In the genomic region with DNA sequence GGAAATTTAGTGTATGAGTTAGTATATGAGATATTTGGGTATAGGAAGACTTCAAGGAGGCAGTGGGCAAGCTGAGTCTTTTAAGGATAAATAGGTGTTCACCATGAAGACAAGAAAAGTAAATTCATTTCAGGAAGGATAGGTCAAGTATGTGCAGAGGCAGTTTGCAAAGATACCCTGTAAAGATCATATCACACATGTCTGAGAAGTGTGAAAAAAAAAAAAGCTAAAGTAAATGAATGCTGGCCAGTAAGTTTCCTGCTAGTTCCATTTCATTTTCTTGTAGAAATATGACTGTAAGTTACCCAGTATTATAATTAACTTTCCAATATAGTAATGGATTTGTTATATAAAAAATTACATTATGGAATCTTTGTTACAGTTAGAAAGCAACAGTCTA, we compare ENCODE assay signal across 8 cellular contexts.
"Had no signal": no experiment of that assay in that cellular context is flagged by ENCODE, and none has a peak within 500 bp of the region (broad histone marks: within the 10 kb centered on the region; RNA-seq: fewer than 3 reads in every experiment).

No MANE protein-coding gene starts in this region.

- H3K27ac Mint-ChIP-seq: activated naive CD4-positive, alpha-beta T cell treated with anti-CD3 and anti-CD28 coated beads, Interleukin-2, amount 10 ng/mL, durations not matched to agents 7 days and 5 days had no signal

- H3K27me3 Mint-ChIP-seq: activated naive CD4-positive, alpha-beta T cell treated with anti-CD3 and anti-CD28 coated beads, Interleukin-2, amount 10 ng/mL, durations not matched to agents 7 days and 5 days had no signal

- H3K9me3 Mint-ChIP-seq: activated naive CD4-positive, alpha-beta T cell treated with anti-CD3 and anti-CD28 coated beads, Interleukin-2, amount 10 ng/mL, durations not matched to agents 7 days and 5 days; neural progenitor cell had no signal

- DNase-seq: activated naive CD4-positive, alpha-beta T cell treated with anti-CD3 and anti-CD28 coated beads, Interleukin-2, amount 10 ng/mL, durations not matched to agents 7 days and 5 days; caudate nucleus; cortex of kidney; ovary; sigmoid colon; stimulated activated CD4-positive, alpha-beta T cell treated with anti-CD3 and anti-CD28 coated beads, Interleukin-4, amount 100 ng/mL, for 1 hour; thyroid gland had no signal

- H3K36me3 Mint-ChIP-seq: activated naive CD4-positive, alpha-beta T cell treated with anti-CD3 and anti-CD28 coated beads, Interleukin-2, amount 10 ng/mL, durations not matched to agents 7 days and 5 days had no signal

- H3K4me3 Mint-ChIP-seq: activated naive CD4-positive, alpha-beta T cell treated with anti-CD3 and anti-CD28 coated beads, Interleukin-2, amount 10 ng/mL, durations not matched to agents 7 days and 5 days; neural progenitor cell had no signal
